ENCODE assay signal across 8 cellular contexts in genomic region chr2:24359129-24359528, GRCh38. TPM values are rescaled to one million over a fixed set of nuclear protein-coding genes. Genes with fewer than 3 reads are reported as not detected.
DNase-seq lines count a peak whose midpoint lies in the region; ATAC-seq and TF ChIP-seq lines count a peak whose summit lies in the region.

No MANE protein-coding gene starts in this region.

- H3K4me2 ChIP-seq in osteoblast (ENCODE audit: insufficient read depth, low read length): peak overlapping the region; percentile 91

- no peaks in the 10 kb centered on the region for H3K36me3 ChIP-seq in endocrine pancreas (ENCODE audit: control insufficient read depth, insufficient read depth, low read length)
- no peaks in the 10 kb centered on the region for H3K36me3 ChIP-seq in osteoblast (ENCODE audit: insufficient read depth, low read length)

- H3K9me3 ChIP-seq in endocrine pancreas (ENCODE audit: control insufficient read depth, low read length): no peaks in the 10 kb centered on the region
- H3K9me3 ChIP-seq in osteoblast (ENCODE audit: low read depth, low read length): no peaks in the 10 kb centered on the region

- H4K20me1 ChIP-seq in osteoblast (ENCODE audit: insufficient read depth, low read length): peaks cover 11% of the 10 kb centered on the region

- H3K27ac ChIP-seq in osteoblast (ENCODE audit: low read depth, low read length): no peak overlapping the region

- peak overlapping the region; percentile 98 for H2AFZ ChIP-seq in osteoblast (ENCODE audit: low read length)

- peaks cover 52% of the 10 kb centered on the region for H3K79me2 ChIP-seq in osteoblast (ENCODE audit: insufficient read depth, low read length)

- peak overlapping the region; percentile 96 for H3K4me3 ChIP-seq in endocrine pancreas (ENCODE audit: control insufficient read depth, insufficient read depth, low read length)
- peak overlapping the region; percentile 93 for H3K4me3 ChIP-seq in osteoblast (ENCODE audit: insufficient read depth, low read length)

- DNase-seq in Caki2 (ENCODE audit: low read depth) (peak; percentile 9), NCI-H748 (lab: John Stamatoyannopoulos, UW; ENCODE audit: unreplicated experiment) (peak; percentile 31), osteoblast (ENCODE audit: insufficient read length, low spot score, missing footprints) (peak; percentile 52), SHP77 treated with DMSO at 0.1 percent for 48 hours (lab: John Stamatoyannopoulos, UW) (no peak), NCI-H2081 (lab: John Stamatoyannopoulos, UW) (no peak)

- TF ChIP-seq CTCF in osteoblast (IDR thresholded peaks at IDR 0.05; ENCODE audit: extremely low read depth, low read depth, low read length): no peak

- peak overlapping the region; percentile 82 for H3K9ac ChIP-seq in endocrine pancreas (ENCODE audit: control insufficient read depth, insufficient read depth, low read length)

- H3K27me3 ChIP-seq in endocrine pancreas (ENCODE audit: control insufficient read depth, insufficient read depth, low read length) (no peaks in the 10 kb centered on the region), osteoblast (ENCODE audit: insufficient read depth, low read length) (no peaks in the 10 kb centered on the region)

- H3K4me1 ChIP-seq in endocrine pancreas (ENCODE audit: control insufficient read depth, insufficient read depth, low read length) (peaks cover 10% of the 10 kb centered on the region), osteoblast (ENCODE audit: insufficient read depth, low read length) (peaks cover 4% of the 10 kb centered on the region)

- ATAC-seq in HG02610 (IDR thresholded peaks at IDR 0.05; ENCODE audit: unreplicated experiment) (no peak), HG02571 (IDR thresholded peaks at IDR 0.05; ENCODE audit: unreplicated experiment) (no peak)

- in situ Hi-C loops in Caki2 (cut with HindIII; ENCODE audit: low pct_unique_long_range_greater_than_20kb, low sequenced_read_pairs): no loop called here

RNA-seq across cellular contexts. Expression of gene ITSN2, which starts 1.2 kb away (rescaled TPM):
- 14.7 and 20.6 TPM in 2 replicates for total RNA-seq in Caki2 (2014; rRNA removed; shearing (Covaris generic); ENCODE audit: low replicate concordance)
- 32.7 and 33.7 TPM in 2 replicates for total RNA-seq in osteoblast

Comparison
In these comparisons a context has a peak if more than half of its experiments do, and no peak if none do; other contexts are left out.
1. DNase-seq: peak in Caki2 (single experiment), NCI-H748 (single experiment) and osteoblast (single experiment); none in SHP77 treated with DMSO at 0.1 percent for 48 hours (single experiment) and NCI-H2081 (0 of 2).